20 cellular contexts compared by ENCODE assay signal in genomic region chr3:2910997-2911396, GRCh38.
"Had no signal": no experiment of that assay in that cellular context is flagged by ENCODE, and none has a peak within 500 bp of the region (broad histone marks: within the 10 kb centered on the region; RNA-seq: fewer than 3 reads in every experiment).

No MANE protein-coding gene starts in this region.

- H3K4me1 Mint-ChIP-seq: IgD-negative memory B cell, T-cell had no signal

- ATAC-seq: K562, Right ventricle myocardium inferior, T-cell had no signal

- H3K36me3 Mint-ChIP-seq: T-cell had no signal

- H3K4me3 Mint-ChIP-seq: IgD-negative memory B cell, T-cell had no signal

- H3K27me3 Mint-ChIP-seq: IgD-negative memory B cell had no signal

- H3K4me3 ChIP-seq: K562, PC-9, Peyer's patch had no signal

- DNase-seq: Kasumi-1, MM.1S, NCI-H1092 treated with DMSO at 0.1 percent for 48 hours, NCI-H1436, NCI-H187, NCI-H2029, NCI-H2081 treated with DMSO at 0.1 percent for 48 hours, NCI-H2171, NCI-H226, NCI-H446, NCI-H510A, NCI-H526, PC-9, Peyer's patch, SK-N-SH, SW 1271, T-cell had no signal

- H3K27ac Mint-ChIP-seq: IgD-negative memory B cell, T-cell had no signal
